ENCODE assay signal across 14 cellular contexts in genomic region chr5:44660251-44660650, GRCh38.
DNase-seq lines count a peak whose midpoint lies in the region; ATAC-seq, FAIRE-seq and TF ChIP-seq lines count a peak whose summit lies in the region.
"Had no signal": no experiment of that assay in that cellular context is flagged by ENCODE, and none has a peak within 500 bp of the region (broad histone marks: within the 10 kb centered on the region; RNA-seq: fewer than 3 reads in every experiment).

No MANE protein-coding gene starts in this region.

- H3K27me3 ChIP-seq in PC-3 (ENCODE audit: low read length) = no peaks in the 10 kb centered on the region
- H3K27me3 ChIP-seq in mammary epithelial cell (ENCODE audit: insufficient read depth, low read length) = no peaks in the 10 kb centered on the region
- no peaks in the 10 kb centered on the region for H3K27me3 ChIP-seq in pancreas
- H3K27me3 ChIP-seq: BE2C had no signal

- H3K27ac ChIP-seq in PC-3 (ENCODE audit: low read length) (no peak overlapping the region), mammary epithelial cell (ENCODE audit: insufficient read depth, low read depth, low read length) (no peak overlapping the region), pancreas (no peak overlapping the region)
- H3K27ac ChIP-seq: A549, C4-2B, HL-60 had no signal

- ATAC-seq in PC-3 (no peak; the same call in 1 of the 2 replicates), pancreas (no peak), GM21360 (IDR thresholded peaks at IDR 0.05; ENCODE audit: unreplicated experiment) (no peak)
- ATAC-seq: A549, HCT116 had no signal

- H3K4me1 ChIP-seq in PC-3 (ENCODE audit: insufficient read depth, low read length) (peaks cover 5% of the 10 kb centered on the region; the same call in 1 of the 2 replicates), mammary epithelial cell (ENCODE audit: insufficient read depth, low read length) (peaks cover 13% of the 10 kb centered on the region), pancreas (no peaks in the 10 kb centered on the region)
- H3K4me1 ChIP-seq: A549, BE2C had no signal

- no peaks in the 10 kb centered on the region for H3K9me2 ChIP-seq in PC-3 (replicated peaks; ENCODE audit: low read length)

- H3K4me3 ChIP-seq in PC-3 (ENCODE audit: low read length) (no peak overlapping the region), mammary epithelial cell (replicated peaks in 1 of 3; ENCODE audit: insufficient read depth in 1 of 3, low read depth in 2 of 3, low read length in 3 of 3) (no peak overlapping the region), pancreas (no peak overlapping the region)
- H3K4me3 ChIP-seq: A549 had no signal

- H4K20me1 ChIP-seq in PC-3 (ENCODE audit: low read length) = no peaks in the 10 kb centered on the region
- H4K20me1 ChIP-seq in mammary epithelial cell (ENCODE audit: insufficient read depth, low read length) = no peaks in the 10 kb centered on the region

- TF ChIP-seq CTCF in PC-3 (conservative IDR thresholded peaks at IDR 0.05; ENCODE audit: low read depth, low read length) (no peak), mammary epithelial cell (conservative IDR thresholded peaks at IDR 0.05 in 1 of 2, IDR thresholded peaks at IDR 0.05 in 1 of 2; ENCODE audit: extremely low read depth in 1 of 2, insufficient read depth in 1 of 2, low read depth in 1 of 2, low read length in 2 of 2) (no peak), GM10266 (IDR thresholded peaks at IDR 0.05; ENCODE audit: control insufficient read depth, insufficient read depth, low read depth, missing control alignments) (no peak), pancreas (IDR thresholded peaks at IDR 0.05) (no peak)

- BruUV-seq in PC-3 (replicated peaks; lab: Mats Ljungman, UMichigan) (no TSS peak), mammary epithelial cell (replicated peaks; lab: Mats Ljungman, UMichigan) (no TSS peak)

- H3K9ac ChIP-seq in PC-3 (ENCODE audit: low read length) = no peak overlapping the region
- H3K9ac ChIP-seq in mammary epithelial cell (ENCODE audit: insufficient read depth, low read length) = no peak overlapping the region

- DNase-seq in PC-3 (peak; percentile 30), mammary epithelial cell (peak; percentile 61), fibroblast of gingiva (ENCODE audit: low read depth) (peak; percentile 68), GM10266 (ENCODE audit: extremely low spot score) (no peak), pancreas (no peak)
- DNase-seq: BE2C; CD4-positive, alpha-beta memory T cell; DMS79 had no signal

- no peak overlapping the region for H3K4me2 ChIP-seq in PC-3 (ENCODE audit: low read length)
- H3K4me2 ChIP-seq in mammary epithelial cell (ENCODE audit: insufficient read depth, low read depth, low read length) = no peak overlapping the region
- H3K4me2 ChIP-seq: A549 had no signal

- no peak for FAIRE-seq in pancreas (lab: Jason Lieb, UNC)
- FAIRE-seq: A549, GM12891 had no signal

- POLR2A ChIA-PET in PC-3 (lab: Charles Lee; ENCODE audit: unreplicated experiment) = no interaction called here

- no peaks in the 10 kb centered on the region for H3F3A ChIP-seq in PC-3 (ENCODE audit: low read length, unreplicated experiment)

- in situ Hi-C loops in mammary epithelial cell (cut with MboI; ENCODE audit: low sequenced_read_pairs in 2 of 2) = no loop called here

- H3K36me3 ChIP-seq in PC-3 (ENCODE audit: low read depth, low read length) (no peaks in the 10 kb centered on the region), mammary epithelial cell (ENCODE audit: insufficient read depth, low read length) (no peaks in the 10 kb centered on the region), pancreas (no peaks in the 10 kb centered on the region)
- H3K36me3 ChIP-seq: BE2C had no signal

- dilution Hi-C loops in mammary epithelial cell (cut with HindIII; ENCODE audit: low sequenced_read_pairs) = no loop called here

- CTCF ChIA-PET in PC-3 (lab: Charles Lee) (no interaction called here), mammary epithelial cell (lab: Charles Lee; ENCODE audit: low non-redundant PET) (no interaction called here)

- H2AFZ ChIP-seq in PC-3 (ENCODE audit: low read length) = no peak overlapping the region
- H2AFZ ChIP-seq in mammary epithelial cell (ENCODE audit: low read depth, low read length) = no peak overlapping the region

- H3K79me2 ChIP-seq in PC-3 (ENCODE audit: low read length) (no peaks in the 10 kb centered on the region), mammary epithelial cell (ENCODE audit: insufficient read depth, low read length) (no peaks in the 10 kb centered on the region)

- intact Hi-C loops in PC-3 (cut with micrococcal nuclease) = no loop called here
- intact Hi-C loops in mammary epithelial cell (cut with micrococcal nuclease) = no loop called here
- intact Hi-C loops in pancreas (cut with DNase I) = no loop called here

- no peaks in the 10 kb centered on the region for H3K9me3 ChIP-seq in PC-3 (ENCODE audit: low read length)
- H3K9me3 ChIP-seq in mammary epithelial cell (replicated peaks; ENCODE audit: insufficient read depth, low read length) = peaks cover 4% of the 10 kb centered on the region
- no peaks in the 10 kb centered on the region for H3K9me3 ChIP-seq in pancreas
- H3K9me3 ChIP-seq: BE2C had no signal

Comparison
In these comparisons a context has a peak if more than half of its experiments do, and no peak if none do; other contexts are left out.
1. DNase-seq: peak in PC-3 (single experiment), mammary epithelial cell (single experiment) and fibroblast of gingiva (single experiment); none in GM10266 (single experiment) and pancreas (0 of 6).